In the genomic region with DNA sequence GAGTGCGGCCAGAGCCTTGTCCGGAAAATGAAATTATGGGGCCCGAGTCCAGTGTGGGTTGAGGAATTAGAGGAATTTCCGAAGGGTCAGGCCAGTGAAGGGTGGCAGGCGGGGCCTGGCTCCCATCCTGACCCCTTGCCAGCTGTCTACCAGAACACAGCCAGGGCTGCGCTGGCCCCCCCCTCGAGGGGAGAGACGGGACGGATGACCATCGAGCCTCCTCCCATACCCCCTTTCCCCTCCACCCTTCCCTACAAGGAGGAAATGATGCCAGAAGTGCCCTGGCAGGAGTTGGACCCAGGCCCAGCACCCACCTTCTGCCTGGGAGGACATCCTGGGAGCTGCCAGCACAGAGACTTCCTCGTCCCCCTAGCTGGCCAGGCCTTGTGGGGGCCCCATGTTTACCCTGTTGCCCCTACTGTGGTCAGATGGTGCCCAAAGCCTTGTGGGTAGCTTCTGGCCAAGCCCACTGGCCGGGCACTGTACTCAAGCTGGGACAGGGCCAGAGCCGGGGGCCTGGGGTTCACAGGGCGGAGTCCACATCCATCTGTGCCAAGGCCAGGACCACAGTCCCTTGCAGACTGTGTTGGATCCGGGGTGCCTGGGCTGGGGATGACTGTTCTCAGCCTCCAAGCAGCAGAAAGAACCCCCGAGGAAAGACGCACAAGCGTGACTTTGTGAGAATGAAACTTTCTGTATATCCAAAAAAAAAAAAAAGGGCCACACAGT, we compare ENCODE assay signal across 18 cellular contexts. TPM values are rescaled to one million over a fixed set of nuclear protein-coding genes. Genes with fewer than 3 reads are reported as not detected.
DNase-seq lines count a peak whose midpoint lies in the region; ATAC-seq and TF ChIP-seq lines count a peak whose summit lies in the region.
"Had no signal": no experiment of that assay in that cellular context is flagged by ENCODE, and none has a peak within 500 bp of the region (broad histone marks: within the 10 kb centered on the region; RNA-seq: fewer than 3 reads in every experiment).

No MANE protein-coding gene starts in this region.

- no peaks in the 10 kb centered on the region for H3K27me3 ChIP-seq in gastroesophageal sphincter

- TF ChIP-seq EP300 in gastroesophageal sphincter (IDR thresholded peaks at IDR 0.05), result no peak

- peak overlapping the region in 1 of 2 donors; percentile 4 for H3K4me3 ChIP-seq in gastroesophageal sphincter

- TF ChIP-seq POLR2A in gastroesophageal sphincter (IDR thresholded peaks at IDR 0.05), result no peak

- intact Hi-C loops in Right ventricle myocardium inferior (cut with DNase I), result no loop called here
- intact Hi-C loops in cardiac septum (cut with DNase I), result no loop called here
- intact Hi-C loops in posterior vena cava (cut with DNase I), result no loop called here

- H3K36me3 ChIP-seq in gastroesophageal sphincter, result no peaks in the 10 kb centered on the region

- peak; percentile 45 for DNase-seq in Right ventricle myocardium inferior (ENCODE audit: missing footprints)
- no peak for DNase-seq in cardiac septum (ENCODE audit: low spot score)
- DNase-seq in posterior vena cava (ENCODE audit: low spot score), result peak; percentile 89
- DNase-seq in NCI-H146 treated with DMSO at 0.1 percent for 48 hours (lab: John Stamatoyannopoulos, UW; ENCODE audit: unreplicated experiment), result no peak
- DNase-seq: 8988T; activated CD4-positive, alpha-beta T cell treated with anti-CD3 and anti-CD28 coated beads for 4 hours; activated naive CD8-positive, alpha-beta T cell treated with anti-CD3 and anti-CD28 coated beads, Interleukin-2, amount 50 U/mL, for 24 hours; activated T-cell treated with anti-CD3 and anti-CD28 coated beads, Interleukin-2, amount 50 U/mL, for 24 hours; cortex of kidney; stimulated activated CD4-positive, alpha-beta T cell treated with anti-CD3 and anti-CD28 coated beads, Interleukin-2, amount 100 ng/mL, for 24 hours; stimulated activated CD8-positive, alpha-beta memory T cell treated with anti-CD3 and anti-CD28 coated beads, Interleukin-4, amount 100 ng/mL, for 48 hours; T-helper 2 cell had no signal

- WGBS in gastroesophageal sphincter (ENCODE audit: low coverage in 1 of 2), 2 donors, result 47 to 100% methylated on average over 1 to 11 of the region's 18 CpGs

- ATAC-seq in Right ventricle myocardium inferior (no peak), gastroesophageal sphincter (peak; percentile 90), GM21737 (IDR thresholded peaks at IDR 0.05; ENCODE audit: unreplicated experiment) (no peak), GM19397 (IDR thresholded peaks at IDR 0.05; ENCODE audit: unreplicated experiment) (no peak), GM21786 (IDR thresholded peaks at IDR 0.05; ENCODE audit: unreplicated experiment) (no peak)
- ATAC-seq: activated naive CD8-positive, alpha-beta T cell treated with anti-CD3 and anti-CD28 coated beads, Interleukin-2, amount 50 U/mL, for 24 hours; HCT116 had no signal

- no peaks in the 10 kb centered on the region for H3K9me3 ChIP-seq in gastroesophageal sphincter

- peaks cover 0 to 95% (median 54%) of the 10 kb centered on the region in 3 donors for H3K4me1 ChIP-seq in gastroesophageal sphincter

- peak overlapping the region; percentile 19 to 89 (median 81) for H3K27ac ChIP-seq in gastroesophageal sphincter
- H3K27ac ChIP-seq: RWPE1 had no signal

- no peak for TF ChIP-seq CTCF in gastroesophageal sphincter (IDR thresholded peaks at IDR 0.05)

RNA-seq across cellular contexts. Expression of a gene that starts 20.8 kb away (rescaled TPM):
- total RNA-seq in Right ventricle myocardium inferior, result 30.5 TPM
- 46.8 TPM for total RNA-seq in cardiac septum
- 10 to 100 TPM; 32.5 to 61.5 (median 39.5) TPM for total RNA-seq in gastroesophageal sphincter
- total RNA-seq in posterior vena cava, result 10 to 100 TPM; 20.1 to 21.3 TPM

RNA-seq across cellular contexts. Expression of a gene that starts 25.1 kb away (rescaled TPM):
- total RNA-seq in Right ventricle myocardium inferior, result 54.6 TPM
- total RNA-seq in cardiac septum, result 84.5 TPM
- 10 to 100 TPM; 20.0 to 65.5 (median 45.8) TPM for total RNA-seq in gastroesophageal sphincter
- 10 to 100 TPM; 28.4 to 31.1 TPM for total RNA-seq in posterior vena cava

RNA-seq across cellular contexts. Expression of a gene that starts 54.2 kb away (rescaled TPM):
- total RNA-seq in Right ventricle myocardium inferior (40.9 TPM), cardiac septum (33.3 TPM), gastroesophageal sphincter (10 to 100 TPM; 16.7 to 33.1 (median 20.3) TPM), posterior vena cava (10 to 100 TPM; 13.9 to 19.2 TPM)

RNA-seq across cellular contexts. Expression of a gene that starts 54.2 kb away (rescaled TPM):
- total RNA-seq in Right ventricle myocardium inferior (104 TPM), cardiac septum (97.1 TPM), gastroesophageal sphincter (100 to 1,000 TPM; 105 to 235 (median 208) TPM), posterior vena cava (10 to 100 TPM; 81.7 to 95.4 TPM)

Comparison
In these comparisons a context has a peak if more than half of its experiments do, and no peak if none do; other contexts are left out.
1. DNase-seq: peak in Right ventricle myocardium inferior (single experiment) and posterior vena cava (single experiment); none in cardiac septum (single experiment) and NCI-H146 treated with DMSO at 0.1 percent for 48 hours (single experiment).